Comparison of ENCODE assay signal across 16 cellular contexts in genomic region chr1:183163311-183163710, GRCh38. TPM values are rescaled to one million over a fixed set of nuclear protein-coding genes. Genes with fewer than 3 reads are reported as not detected.
DNase-seq lines count a peak whose midpoint lies in the region; ATAC-seq, FAIRE-seq and TF ChIP-seq lines count a peak whose summit lies in the region.
"Had no signal": no experiment of that assay in that cellular context is flagged by ENCODE, and none has a peak within 500 bp of the region (broad histone marks: within the 10 kb centered on the region; RNA-seq: fewer than 3 reads in every experiment).

No MANE protein-coding gene starts in this region.

- peaks cover 2% of the 10 kb centered on the region for H3K36me3 Mint-ChIP-seq in astrocyte (ENCODE audit: low read depth, unreplicated experiment)
- H3K36me3 Mint-ChIP-seq: CD4-positive, CD25-positive, alpha-beta regulatory T cell; mesothelial cell of epicardium had no signal

- no peak overlapping the region for H2AK9ac ChIP-seq in IMR-90 (replicated peaks; ENCODE audit: low read depth, low read length, poor library complexity)

- H3K27me3 ChIP-seq in IMR-90 (ENCODE audit: control insufficient read depth, insufficient read depth, low read length) (no peaks in the 10 kb centered on the region), astrocyte (ENCODE audit: insufficient read depth, low read length) (no peaks in the 10 kb centered on the region), hepatocyte (no peaks in the 10 kb centered on the region)

- ATAC-seq in IMR-90 (ENCODE audit: low read depth) (peak; percentile 69), HG03439 (IDR thresholded peaks at IDR 0.05; ENCODE audit: unreplicated experiment) (no peak), GM18909 (IDR thresholded peaks at IDR 0.05; ENCODE audit: poor library complexity, unreplicated experiment) (no peak)
- ATAC-seq: psoas muscle had no signal

- dilution Hi-C loops in IMR-90 (cut with HindIII; ENCODE audit: low sequenced_read_pairs, unreplicated experiment): no loop called here

- H3K4ac ChIP-seq in IMR-90 (ENCODE audit: low read depth, low read length): peak overlapping the region; percentile 76

- no peaks in the 10 kb centered on the region for H3K9me3 Mint-ChIP-seq in astrocyte (ENCODE audit: unreplicated experiment)
- H3K9me3 Mint-ChIP-seq: activated T-cell treated with anti-CD3 and anti-CD28 coated beads, Interleukin-2, amount 50 U/mL, for 24 hours; central memory CD8-positive, alpha-beta T cell; mesothelial cell of epicardium had no signal

- no peaks in the 10 kb centered on the region for H3K27me3 Mint-ChIP-seq in astrocyte (ENCODE audit: low read depth, unreplicated experiment)

- DNase-seq in COLO829 (ENCODE audit: low spot score) (peak; percentile 63), IMR-90 (peak; percentile 95), astrocyte (ENCODE audit: low read depth) (peak; percentile 94), hepatocyte (ENCODE audit: low spot score) (no peak), amygdala (lab: John Stamatoyannopoulos, UW) (no peak), SHP77 treated with DMSO at 0.1 percent for 48 hours (lab: John Stamatoyannopoulos, UW) (no peak)
- DNase-seq: activated T-cell treated with anti-CD3 and anti-CD28 coated beads, Interleukin-2, amount 50 U/mL, for 24 hours; CD4-positive, CD25-positive, alpha-beta regulatory T cell; NCI-H1694; psoas muscle had no signal

- no peak overlapping the region for H3K27ac Mint-ChIP-seq in astrocyte (ENCODE audit: unreplicated experiment)
- H3K27ac Mint-ChIP-seq: activated T-cell treated with anti-CD3 and anti-CD28 coated beads, Interleukin-2, amount 50 U/mL, for 24 hours; CD4-positive, CD25-positive, alpha-beta regulatory T cell had no signal

- H3K79me1 ChIP-seq in IMR-90 (ENCODE audit: low read depth in 1 of 2, low read length in 2 of 2): no peaks in the 10 kb centered on the region

- H2AK5ac ChIP-seq in IMR-90 (ENCODE audit: low read depth, low read length): peak overlapping the region; percentile 57

- no peak for TF ChIP-seq CTCF in IMR-90 (conservative IDR thresholded peaks at IDR 0.05; ENCODE audit: low read depth, low read length)
- no peak for TF ChIP-seq CTCF in astrocyte (IDR thresholded peaks at IDR 0.05; ENCODE audit: insufficient read depth, low read depth, low read length)
- TF ChIP-seq CTCF in hepatocyte (IDR thresholded peaks at IDR 0.05; ENCODE audit: poor library complexity): no peak

- no peak for TF ChIP-seq POLR2A in IMR-90 (IDR thresholded peaks at IDR 0.05; ENCODE audit: low read depth, low read length)

- POLR2A ChIA-PET in IMR-90 (lab: Charles Lee; ENCODE audit: unreplicated experiment): no interaction called here

- H2BK20ac ChIP-seq in IMR-90 (ENCODE audit: low read depth, low read length): peak overlapping the region; percentile 87

- H2BK15ac ChIP-seq in IMR-90 (ENCODE audit: low read depth, low read length): peak overlapping the region; percentile 37; the same call in 1 of the 3 replicates

- no peak overlapping the region for H3K9ac ChIP-seq in IMR-90 (ENCODE audit: low read depth, low read length)
- peak overlapping the region; percentile 40 for H3K9ac ChIP-seq in astrocyte (ENCODE audit: low read length)

- H3K4me3 ChIP-seq in IMR-90 (ENCODE audit: insufficient read depth, low read depth, low read length) (no peak overlapping the region), astrocyte (ENCODE audit: insufficient read depth, low read depth, low read length) (no peak overlapping the region), hepatocyte (no peak overlapping the region)
- H3K4me3 ChIP-seq: psoas muscle, thoracic aorta had no signal

- H3K4me2 ChIP-seq in IMR-90 (ENCODE audit: low read depth, low read length): peak overlapping the region; percentile 6; the same call in 1 of the 2 replicates
- H3K4me2 ChIP-seq in astrocyte (ENCODE audit: low read length): peak overlapping the region; percentile 46
- H3K4me2 ChIP-seq in hepatocyte: no peak overlapping the region

- CTCF ChIA-PET in IMR-90 (lab: Yijun Ruan, JAX): no interaction called here

- H4K8ac ChIP-seq in IMR-90 (ENCODE audit: low read depth in 2 of 2, low read length in 2 of 2): peak overlapping the region; percentile 16 to 62

- H3K9me3 ChIP-seq in IMR-90 (ENCODE audit: control insufficient read depth, insufficient read depth, low read length): no peaks in the 10 kb centered on the region
- no peaks in the 10 kb centered on the region for H3K9me3 ChIP-seq in astrocyte (ENCODE audit: insufficient read depth, low read depth, low read length)
- no peaks in the 10 kb centered on the region for H3K9me3 ChIP-seq in hepatocyte (ENCODE audit: low read depth)
- H3K9me3 ChIP-seq: psoas muscle, thoracic aorta had no signal

- H3K36me3 ChIP-seq in IMR-90 (ENCODE audit: control insufficient read depth, insufficient read depth, low read length) (no peaks in the 10 kb centered on the region), astrocyte (ENCODE audit: insufficient read depth, low read length) (no peaks in the 10 kb centered on the region), hepatocyte (replicated peaks; ENCODE audit: insufficient read depth, low read depth) (no peaks in the 10 kb centered on the region)
- H3K36me3 ChIP-seq: thoracic aorta had no signal

- peak overlapping the region; percentile 5; the same call in 1 of the 2 replicates for H3K56ac ChIP-seq in IMR-90 (ENCODE audit: extremely low read depth, insufficient read depth, low read length)

- intact Hi-C loops in IMR-90 (cut with micrococcal nuclease): no loop called here

- peaks cover 5% of the 10 kb centered on the region for H3K9me1 ChIP-seq in IMR-90 (ENCODE audit: insufficient read depth, low read length)

- H3K4me1 ChIP-seq in IMR-90 (ENCODE audit: control insufficient read depth, insufficient read depth, low read length): peaks cover 8% of the 10 kb centered on the region
- peaks cover 27% of the 10 kb centered on the region for H3K4me1 ChIP-seq in astrocyte (ENCODE audit: insufficient read depth, low read length)
- H3K4me1 ChIP-seq in hepatocyte (ENCODE audit: insufficient read depth): peaks cover 6% of the 10 kb centered on the region
- H3K4me1 ChIP-seq: psoas muscle had no signal

- H2AFZ ChIP-seq in IMR-90 (replicated peaks; ENCODE audit: low read length, poor library complexity) (no peak overlapping the region), astrocyte (ENCODE audit: low read depth, low read length) (no peak overlapping the region), hepatocyte (no peak overlapping the region)

- H4K20me1 ChIP-seq in IMR-90 (ENCODE audit: insufficient read depth, low read length) (no peaks in the 10 kb centered on the region), astrocyte (ENCODE audit: insufficient read depth, low read length) (no peaks in the 10 kb centered on the region), hepatocyte (ENCODE audit: insufficient read depth, poor library complexity, severe bottlenecking) (no peaks in the 10 kb centered on the region)

- BruUV-seq in IMR-90 (replicated peaks; lab: Mats Ljungman, UMichigan): no TSS peak

- H2BK5ac ChIP-seq in IMR-90 (ENCODE audit: low read depth, low read length, poor library complexity, severe bottlenecking): peak overlapping the region; percentile 61

- H3K18ac ChIP-seq in IMR-90 (ENCODE audit: low read depth, low read length): peak overlapping the region; percentile 12; the same call in 1 of the 2 replicates

- no peak overlapping the region for H3K4me3 Mint-ChIP-seq in astrocyte (ENCODE audit: unreplicated experiment)
- H3K4me3 Mint-ChIP-seq: activated T-cell treated with anti-CD3 and anti-CD28 coated beads, Interleukin-2, amount 50 U/mL, for 24 hours; CD4-positive, CD25-positive, alpha-beta regulatory T cell; central memory CD8-positive, alpha-beta T cell; mesothelial cell of epicardium had no signal

- peaks cover 15% of the 10 kb centered on the region for H3K4me1 Mint-ChIP-seq in astrocyte (ENCODE audit: low read depth, unreplicated experiment)
- H3K4me1 Mint-ChIP-seq: CD4-positive, CD25-positive, alpha-beta regulatory T cell; central memory CD8-positive, alpha-beta T cell had no signal

- in situ Hi-C loops in IMR-90 (cut with MboI; ENCODE audit: low sequenced_read_pairs): no loop called here

- peak overlapping the region; percentile 63 for H3K23ac ChIP-seq in IMR-90 (ENCODE audit: low read depth, low read length)

- no peaks in the 10 kb centered on the region for H3K9me2 ChIP-seq in hepatocyte (replicated peaks; ENCODE audit: insufficient read depth)

- H3K14ac ChIP-seq in IMR-90 (replicated peaks; ENCODE audit: low read depth, low read length): peak overlapping the region; percentile 66

- H3K27ac ChIP-seq in IMR-90 (ENCODE audit: insufficient read depth, low read length) (no peak overlapping the region; the same call in 1 of the 2 replicates), astrocyte (ENCODE audit: low read depth, low read length) (peak overlapping the region; percentile 83), hepatocyte (peak overlapping the region; percentile 79)
- H3K27ac ChIP-seq: psoas muscle, thoracic aorta had no signal

- no CpG with 5 or more reads among the region's 3 CpGs for WGBS in IMR-90 (ENCODE audit: extremely low coverage in 2 of 2, insufficient read length in 1 of 2), 2 experiments
- 91% methylated on average over 3 of the region's 3 CpGs for WGBS in hepatocyte (ENCODE audit: low lambda C conversion rate, missing lambda C conversion rate)

- peak overlapping the region; percentile 79 for H4K91ac ChIP-seq in IMR-90 (ENCODE audit: insufficient read depth, low read depth, low read length)

- H3K79me2 ChIP-seq in astrocyte (ENCODE audit: insufficient read depth, low read length) (no peaks in the 10 kb centered on the region), hepatocyte (no peaks in the 10 kb centered on the region)

- FAIRE-seq in astrocyte (lab: Jason Lieb, UNC): peak; percentile 73
- FAIRE-seq: GM12892 had no signal

- H4K5ac ChIP-seq in IMR-90 (ENCODE audit: low read depth, low read length): peak overlapping the region; percentile 11; the same call in 1 of the 2 replicates

- H2BK120ac ChIP-seq in IMR-90 (ENCODE audit: low read depth, low read length): peak overlapping the region; percentile 93

- no peak for TF ChIP-seq RAD21 in IMR-90 (IDR thresholded peaks at IDR 0.05; ENCODE audit: low read length)

TF ChIP-seq in IMR-90, 13 proteins besides CTCF, POLR2A, EP300 and RAD21 (continues in another document):
- TF ChIP-seq MXI1 (IDR thresholded peaks at IDR 0.05; ENCODE audit: borderline replicate concordance, low read depth, low read length) (no peak), CHD1 (IDR thresholded peaks at IDR 0.05; ENCODE audit: low read depth, low read length) (no peak)

RNA-seq across cellular contexts. Expression of gene LAMC2, which starts 22.8 kb away (rescaled TPM):
- 2.2 and 2.3 TPM in 2 replicates for total RNA-seq in IMR-90 (2012; rRNA removed)
- 2.6 and 2.8 TPM in 2 replicates for polyA plus RNA-seq in IMR-90 (2012; rRNA removed)
- 1.4 TPM in 2 replicates for polyA plus RNA-seq in IMR-90 (2012; cell fraction: cytosol; rRNA removed)
- 1.1 and 2.6 TPM in 2 replicates for polyA plus RNA-seq in IMR-90 (2012; cell fraction: nucleus; rRNA removed; ENCODE audit: low replicate concordance)
- 8.0 and 13.9 TPM in 2 replicates for total RNA-seq in astrocyte
- 73.5 and 76.3 TPM in 2 replicates for total RNA-seq in hepatocyte
- 32.9 and 45.3 TPM in 2 replicates for polyA plus RNA-seq in hepatocyte
- total RNA-seq: CD4-positive, CD25-positive, alpha-beta regulatory T cell had no signal
- polyA plus RNA-seq: CD4-positive, CD25-positive, alpha-beta regulatory T cell had no signal

Comparison
In these comparisons a context has a peak if more than half of its experiments do, and no peak if none do; other contexts are left out.
1. DNase-seq: peak in COLO829 (single experiment), IMR-90 (single experiment) and astrocyte (single experiment); none in hepatocyte (single experiment), amygdala (0 of 56) and SHP77 treated with DMSO at 0.1 percent for 48 hours (single experiment).